ENCODE assay signal across 1 cellular context in the genomic region with DNA sequence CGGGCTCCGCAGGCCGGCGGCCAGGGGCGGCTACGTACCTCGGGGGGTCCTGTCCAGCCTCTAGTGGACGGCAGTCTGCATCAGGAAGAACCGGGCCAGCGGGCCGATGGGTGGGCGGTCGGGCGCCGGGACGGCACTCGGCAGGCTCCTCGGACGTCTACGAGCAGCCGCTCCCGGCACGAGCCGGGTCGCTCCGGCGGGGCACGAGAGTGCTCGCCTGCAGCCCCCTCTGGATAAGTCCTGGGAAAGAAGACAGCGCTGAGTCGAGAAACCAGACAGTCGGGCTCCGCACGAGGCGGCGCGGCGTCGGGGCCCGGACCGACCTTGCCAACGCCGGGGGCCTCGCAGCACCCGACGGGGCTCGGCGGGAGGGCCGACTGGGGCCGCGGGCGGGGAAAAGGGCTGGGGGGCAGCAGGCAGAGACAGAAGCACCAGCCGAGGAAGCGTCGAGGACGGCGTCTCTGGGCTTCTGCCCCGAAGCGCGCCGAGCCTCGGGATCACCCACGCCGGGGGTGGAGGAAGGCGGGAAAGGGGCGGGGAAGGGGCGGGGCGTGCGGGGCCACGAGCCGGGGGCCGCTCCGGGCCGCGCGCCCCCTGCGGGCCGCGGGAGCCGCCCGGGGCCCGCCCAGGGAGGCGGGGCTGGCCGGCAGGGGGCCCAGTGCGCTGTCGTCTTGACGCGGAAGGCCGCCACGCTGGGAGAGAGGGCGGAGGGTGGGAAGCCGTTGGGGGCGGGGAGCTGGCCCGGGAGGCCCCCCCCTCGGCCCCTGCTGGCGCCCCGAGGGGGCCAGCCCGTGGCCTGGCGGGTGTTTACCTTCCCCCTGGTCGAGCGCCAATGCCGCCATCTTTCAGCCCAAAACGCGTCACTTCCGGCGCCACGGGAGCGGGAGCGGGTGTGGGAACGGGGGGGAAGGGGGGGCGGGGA.
TF ChIP-seq lines count a peak whose summit lies in the region.

No MANE protein-coding gene starts in this region.

TF ChIP-seq in SK-N-SH, 30 proteins besides CTCF, POLR2A, EP300 and RAD21 (continued from another document):
- no peak for TF ChIP-seq RCOR1 (IDR thresholded peaks at IDR 0.05; ENCODE audit: low read length)
- no peak for TF ChIP-seq JUND (IDR thresholded peaks at IDR 0.05)
- no peak for TF ChIP-seq EZH2phosphoT487 (IDR thresholded peaks at IDR 0.05; ENCODE audit: borderline replicate concordance, low read depth)
- TF ChIP-seq, protein P1, sequence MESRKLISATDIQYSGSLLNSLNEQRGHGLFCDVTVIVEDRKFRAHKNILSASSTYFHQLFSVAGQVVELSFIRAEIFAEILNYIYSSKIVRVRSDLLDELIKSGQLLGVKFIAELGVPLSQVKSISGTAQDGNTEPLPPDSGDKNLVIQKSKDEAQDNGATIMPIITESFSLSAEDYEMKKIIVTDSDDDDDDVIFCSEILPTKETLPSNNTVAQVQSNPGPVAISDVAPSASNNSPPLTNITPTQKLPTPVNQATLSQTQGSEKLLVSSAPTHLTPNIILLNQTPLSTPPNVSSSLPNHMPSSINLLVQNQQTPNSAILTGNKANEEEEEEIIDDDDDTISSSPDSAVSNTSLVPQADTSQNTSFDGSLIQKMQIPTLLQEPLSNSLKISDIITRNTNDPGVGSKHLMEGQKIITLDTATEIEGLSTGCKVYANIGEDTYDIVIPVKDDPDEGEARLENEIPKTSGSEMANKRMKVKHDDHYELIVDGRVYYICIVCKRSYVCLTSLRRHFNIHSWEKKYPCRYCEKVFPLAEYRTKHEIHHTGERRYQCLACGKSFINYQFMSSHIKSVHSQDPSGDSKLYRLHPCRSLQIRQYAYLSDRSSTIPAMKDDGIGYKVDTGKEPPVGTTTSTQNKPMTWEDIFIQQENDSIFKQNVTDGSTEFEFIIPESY (IDR thresholded peaks at IDR 0.05; ENCODE audit: borderline replicate concordance, low read depth): no peak
- TF ChIP-seq, protein P2, sequence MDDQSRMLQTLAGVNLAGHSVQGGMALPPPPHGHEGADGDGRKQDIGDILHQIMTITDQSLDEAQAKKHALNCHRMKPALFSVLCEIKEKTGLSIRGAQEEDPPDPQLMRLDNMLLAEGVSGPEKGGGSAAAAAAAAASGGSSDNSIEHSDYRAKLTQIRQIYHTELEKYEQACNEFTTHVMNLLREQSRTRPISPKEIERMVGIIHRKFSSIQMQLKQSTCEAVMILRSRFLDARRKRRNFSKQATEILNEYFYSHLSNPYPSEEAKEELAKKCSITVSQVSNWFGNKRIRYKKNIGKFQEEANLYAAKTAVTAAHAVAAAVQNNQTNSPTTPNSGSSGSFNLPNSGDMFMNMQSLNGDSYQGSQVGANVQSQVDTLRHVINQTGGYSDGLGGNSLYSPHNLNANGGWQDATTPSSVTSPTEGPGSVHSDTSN (IDR thresholded peaks at IDR 0.05): no peak
- no peak for TF ChIP-seq SIN3A (IDR thresholded peaks at IDR 0.05; ENCODE audit: borderline replicate concordance, low read depth, low read length)
- TF ChIP-seq TCF12 (IDR thresholded peaks at IDR 0.05): no peak
- TF ChIP-seq CHD2 (IDR thresholded peaks at IDR 0.05; ENCODE audit: low read length, partially characterized antibody): peak; percentile 18
- TF ChIP-seq, protein P3, sequence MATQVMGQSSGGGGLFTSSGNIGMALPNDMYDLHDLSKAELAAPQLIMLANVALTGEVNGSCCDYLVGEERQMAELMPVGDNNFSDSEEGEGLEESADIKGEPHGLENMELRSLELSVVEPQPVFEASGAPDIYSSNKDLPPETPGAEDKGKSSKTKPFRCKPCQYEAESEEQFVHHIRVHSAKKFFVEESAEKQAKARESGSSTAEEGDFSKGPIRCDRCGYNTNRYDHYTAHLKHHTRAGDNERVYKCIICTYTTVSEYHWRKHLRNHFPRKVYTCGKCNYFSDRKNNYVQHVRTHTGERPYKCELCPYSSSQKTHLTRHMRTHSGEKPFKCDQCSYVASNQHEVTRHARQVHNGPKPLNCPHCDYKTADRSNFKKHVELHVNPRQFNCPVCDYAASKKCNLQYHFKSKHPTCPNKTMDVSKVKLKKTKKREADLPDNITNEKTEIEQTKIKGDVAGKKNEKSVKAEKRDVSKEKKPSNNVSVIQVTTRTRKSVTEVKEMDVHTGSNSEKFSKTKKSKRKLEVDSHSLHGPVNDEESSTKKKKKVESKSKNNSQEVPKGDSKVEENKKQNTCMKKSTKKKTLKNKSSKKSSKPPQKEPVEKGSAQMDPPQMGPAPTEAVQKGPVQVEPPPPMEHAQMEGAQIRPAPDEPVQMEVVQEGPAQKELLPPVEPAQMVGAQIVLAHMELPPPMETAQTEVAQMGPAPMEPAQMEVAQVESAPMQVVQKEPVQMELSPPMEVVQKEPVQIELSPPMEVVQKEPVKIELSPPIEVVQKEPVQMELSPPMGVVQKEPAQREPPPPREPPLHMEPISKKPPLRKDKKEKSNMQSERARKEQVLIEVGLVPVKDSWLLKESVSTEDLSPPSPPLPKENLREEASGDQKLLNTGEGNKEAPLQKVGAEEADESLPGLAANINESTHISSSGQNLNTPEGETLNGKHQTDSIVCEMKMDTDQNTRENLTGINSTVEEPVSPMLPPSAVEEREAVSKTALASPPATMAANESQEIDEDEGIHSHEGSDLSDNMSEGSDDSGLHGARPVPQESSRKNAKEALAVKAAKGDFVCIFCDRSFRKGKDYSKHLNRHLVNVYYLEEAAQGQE (IDR thresholded peaks at IDR 0.05; ENCODE audit: low read depth, low read length): no peak
- TF ChIP-seq TEAD4 (IDR thresholded peaks at IDR 0.05; ENCODE audit: borderline replicate concordance, insufficient read depth): 0 out of 2 replicates have a peak, but pooled peaks have one; percentile 9
- TF ChIP-seq SMC3 (IDR thresholded peaks at IDR 0.05; ENCODE audit: low read depth, low read length): no peak
- peak; percentile 74; the same call in 1 of the 2 replicates for TF ChIP-seq YY1 (IDR thresholded peaks at IDR 0.05; ENCODE audit: low read depth)
- TF ChIP-seq, protein P4, sequence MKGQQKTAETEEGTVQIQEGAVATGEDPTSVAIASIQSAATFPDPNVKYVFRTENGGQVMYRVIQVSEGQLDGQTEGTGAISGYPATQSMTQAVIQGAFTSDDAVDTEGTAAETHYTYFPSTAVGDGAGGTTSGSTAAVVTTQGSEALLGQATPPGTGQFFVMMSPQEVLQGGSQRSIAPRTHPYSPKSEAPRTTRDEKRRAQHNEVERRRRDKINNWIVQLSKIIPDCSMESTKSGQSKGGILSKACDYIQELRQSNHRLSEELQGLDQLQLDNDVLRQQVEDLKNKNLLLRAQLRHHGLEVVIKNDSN (IDR thresholded peaks at IDR 0.05; ENCODE audit: borderline replicate concordance, low read depth): no peak
- no peak for TF ChIP-seq FOSL2 (IDR thresholded peaks at IDR 0.05; ENCODE audit: borderline replicate concordance, low read depth)
- TF ChIP-seq, protein P5, sequence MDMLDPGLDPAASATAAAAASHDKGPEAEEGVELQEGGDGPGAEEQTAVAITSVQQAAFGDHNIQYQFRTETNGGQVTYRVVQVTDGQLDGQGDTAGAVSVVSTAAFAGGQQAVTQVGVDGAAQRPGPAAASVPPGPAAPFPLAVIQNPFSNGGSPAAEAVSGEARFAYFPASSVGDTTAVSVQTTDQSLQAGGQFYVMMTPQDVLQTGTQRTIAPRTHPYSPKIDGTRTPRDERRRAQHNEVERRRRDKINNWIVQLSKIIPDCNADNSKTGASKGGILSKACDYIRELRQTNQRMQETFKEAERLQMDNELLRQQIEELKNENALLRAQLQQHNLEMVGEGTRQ (IDR thresholded peaks at IDR 0.05; ENCODE audit: borderline replicate concordance, low read depth, low read length): no peak
- no peak for TF ChIP-seq RXRA (IDR thresholded peaks at IDR 0.05; ENCODE audit: borderline replicate concordance, low read depth)
- TF ChIP-seq MEF2A (IDR thresholded peaks at IDR 0.05; ENCODE audit: borderline replicate concordance, low read depth): no peak
- TF ChIP-seq FOXJ3 (CRISPR knock-in tag; IDR thresholded peaks at IDR 0.05): 0 out of 2 replicates have a peak, but pooled peaks have one; percentile 39
- TF ChIP-seq, protein P6, sequence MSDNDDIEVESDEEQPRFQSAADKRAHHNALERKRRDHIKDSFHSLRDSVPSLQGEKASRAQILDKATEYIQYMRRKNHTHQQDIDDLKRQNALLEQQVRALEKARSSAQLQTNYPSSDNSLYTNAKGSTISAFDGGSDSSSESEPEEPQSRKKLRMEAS (IDR thresholded peaks at IDR 0.05; ENCODE audit: low read depth): peak; percentile 57
TF ChIP-seq in SK-N-SH: peak in this region for 10.
